Comparison of ENCODE assay signal across 8 cellular contexts in genomic region chr11:12693485-12694181, GRCh38. TPM values are rescaled to one million over a fixed set of nuclear protein-coding genes. Genes with fewer than 3 reads are reported as not detected.
DNase-seq lines count a peak whose midpoint lies in the region; ATAC-seq lines count a peak whose summit lies in the region.

No MANE protein-coding gene starts in this region.

- H3K36me3 ChIP-seq in HUES48 (ENCODE audit: control insufficient read depth, insufficient read depth, low read length) (0 out of 2 replicates have a peak, but pooled peaks cover 2% of the 10 kb centered on the region), SJCRH30 (no peaks in the 10 kb centered on the region), esophagus (ENCODE audit: control insufficient read depth in 2 of 2, insufficient read depth in 2 of 2, low read length in 1 of 2) (no peaks in the 10 kb centered on the region)
- H3K36me3 ChIP-seq in naive thymus-derived CD4-positive, alpha-beta T cell (ENCODE audit: control insufficient read depth in 2 of 3, insufficient read depth in 3 of 3, low read length in 3 of 3): no peaks in the 10 kb centered on the region

- H3K27me3 Mint-ChIP-seq in naive thymus-derived CD4-positive, alpha-beta T cell: peaks cover 70 to 83% (median 78%) of the 10 kb centered on the region in 5 donors
- H3K27me3 Mint-ChIP-seq in activated T-helper 1 cell treated with anti-CD3 and anti-CD28 coated beads, Interleukin-12 subunit alpha, Interleukin-12 subunit beta, Interleukin-2, Interleukin-4 antibody, amounts not matched to agents 30 ng/mL and 10 ng/mL and 1 ng/mL, durations not matched to agents 14 hours and 24 hours and 36 hours (ENCODE audit: insufficient read depth): peaks cover 61% of the 10 kb centered on the region

- ATAC-seq in naive thymus-derived CD4-positive, alpha-beta T cell: peak; percentile 34
- no peak for ATAC-seq in GM18870 (IDR thresholded peaks at IDR 0.05; ENCODE audit: unreplicated experiment)
- ATAC-seq in GM18858 (IDR thresholded peaks at IDR 0.05; ENCODE audit: unreplicated experiment): no peak

- H3K9me3 ChIP-seq in HUES48 (ENCODE audit: control insufficient read depth, insufficient read depth, low read length) (no peaks in the 10 kb centered on the region), SJCRH30 (replicated peaks) (no peaks in the 10 kb centered on the region), esophagus (ENCODE audit: control insufficient read depth in 2 of 2, insufficient read depth in 1 of 2, low read depth in 1 of 2, low read length in 1 of 2) (no peaks in the 10 kb centered on the region)
- no peaks in the 10 kb centered on the region for H3K9me3 ChIP-seq in naive thymus-derived CD4-positive, alpha-beta T cell (ENCODE audit: control insufficient read depth in 2 of 3, low read length in 3 of 3)

- H3K27me3 ChIP-seq in HUES48 (ENCODE audit: control insufficient read depth, insufficient read depth, low read length): peaks cover 5% of the 10 kb centered on the region; the same call in 1 of the 2 replicates
- H3K27me3 ChIP-seq in SJCRH30: no peaks in the 10 kb centered on the region
- no peaks in the 10 kb centered on the region for H3K27me3 ChIP-seq in esophagus (ENCODE audit: control insufficient read depth in 1 of 2, insufficient read depth in 2 of 2, low read length in 2 of 2)
- H3K27me3 ChIP-seq in naive thymus-derived CD4-positive, alpha-beta T cell (ENCODE audit: control insufficient read depth in 2 of 2, insufficient read depth in 2 of 2, low read length in 2 of 2): peaks cover 0 to 6% of the 10 kb centered on the region in 2 donors

- peak overlapping the region; percentile 30; the same call in 1 of the 2 replicates for H3K9ac ChIP-seq in HUES48 (ENCODE audit: low read depth, low read length)

- H3K27ac ChIP-seq in HUES48 (ENCODE audit: low read depth, low read length) (peak overlapping the region; percentile 82), SJCRH30 (peak overlapping the region; percentile 76), esophagus (ENCODE audit: low read depth in 2 of 2, low read length in 1 of 2) (peak overlapping the region; percentile 97)
- H3K27ac ChIP-seq in naive thymus-derived CD4-positive, alpha-beta T cell (ENCODE audit: low read depth, low read length): no peak overlapping the region

- H3K4me3 Mint-ChIP-seq in naive thymus-derived CD4-positive, alpha-beta T cell: peak overlapping the region in 2 of 10 donors; percentile 24 to 33
- H3K4me3 Mint-ChIP-seq in activated T-helper 1 cell treated with anti-CD3 and anti-CD28 coated beads, Interleukin-12 subunit alpha, Interleukin-12 subunit beta, Interleukin-2, Interleukin-4 antibody, amounts not matched to agents 30 ng/mL and 10 ng/mL and 1 ng/mL, durations not matched to agents 14 hours and 24 hours and 36 hours: no peak overlapping the region

- intact Hi-C loops in naive thymus-derived CD4-positive, alpha-beta T cell (cut with micrococcal nuclease): no loop called here
- intact Hi-C loops in activated T-helper 1 cell treated with anti-CD3 and anti-CD28 coated beads, Interleukin-12 subunit alpha, Interleukin-12 subunit beta, Interleukin-2, Interleukin-4 antibody, amounts not matched to agents 30 ng/mL and 10 ng/mL and 1 ng/mL, durations not matched to agents 14 hours and 24 hours and 36 hours (cut with micrococcal nuclease): no loop called here

- H3K36me3 Mint-ChIP-seq in naive thymus-derived CD4-positive, alpha-beta T cell: peaks cover 0 to 5% (median 0%) of the 10 kb centered on the region in 5 donors
- no peaks in the 10 kb centered on the region for H3K36me3 Mint-ChIP-seq in activated T-helper 1 cell treated with anti-CD3 and anti-CD28 coated beads, Interleukin-12 subunit alpha, Interleukin-12 subunit beta, Interleukin-2, Interleukin-4 antibody, amounts not matched to agents 30 ng/mL and 10 ng/mL and 1 ng/mL, durations not matched to agents 14 hours and 24 hours and 36 hours (ENCODE audit: low read depth)

- WGBS in esophagus, 2 donors: 1 to 5% methylated on average over 13 of the region's 13 CpGs

- peaks cover 6 to 21% (median 11%) of the 10 kb centered on the region in 7 donors for H3K4me1 Mint-ChIP-seq in naive thymus-derived CD4-positive, alpha-beta T cell
- H3K4me1 Mint-ChIP-seq in activated T-helper 1 cell treated with anti-CD3 and anti-CD28 coated beads, Interleukin-12 subunit alpha, Interleukin-12 subunit beta, Interleukin-2, Interleukin-4 antibody, amounts not matched to agents 30 ng/mL and 10 ng/mL and 1 ng/mL, durations not matched to agents 14 hours and 24 hours and 36 hours (ENCODE audit: low read depth): no peaks in the 10 kb centered on the region

- peaks cover 0 to 4% (median 0%) of the 10 kb centered on the region in 11 donors for H3K9me3 Mint-ChIP-seq in naive thymus-derived CD4-positive, alpha-beta T cell
- no peaks in the 10 kb centered on the region for H3K9me3 Mint-ChIP-seq in activated T-helper 1 cell treated with anti-CD3 and anti-CD28 coated beads, Interleukin-12 subunit alpha, Interleukin-12 subunit beta, Interleukin-2, Interleukin-4 antibody, amounts not matched to agents 30 ng/mL and 10 ng/mL and 1 ng/mL, durations not matched to agents 14 hours and 24 hours and 36 hours

- CTCF ChIA-PET in naive thymus-derived CD4-positive, alpha-beta T cell (lab: Charles Lee): no interaction called here

- H3K4me3 ChIP-seq in HUES48 (ENCODE audit: low read depth, low read length) (no peak overlapping the region), SJCRH30 (peak overlapping the region; percentile 44), esophagus (ENCODE audit: low read depth in 1 of 2, low read length in 2 of 2) (peak overlapping the region; percentile 20 to 22)
- H3K4me3 ChIP-seq in naive thymus-derived CD4-positive, alpha-beta T cell (ENCODE audit: low read length): no peak overlapping the region

- H3K4me1 ChIP-seq in HUES48 (ENCODE audit: control insufficient read depth, insufficient read depth, low read length): peaks cover 79% of the 10 kb centered on the region
- H3K4me1 ChIP-seq in SJCRH30: peaks cover 40% of the 10 kb centered on the region
- H3K4me1 ChIP-seq in esophagus (ENCODE audit: control insufficient read depth in 2 of 2, insufficient read depth in 2 of 2, low read length in 1 of 2): peaks cover 0 to 9% of the 10 kb centered on the region in 2 donors
- peaks cover 0 to 5% of the 10 kb centered on the region in 2 donors for H3K4me1 ChIP-seq in naive thymus-derived CD4-positive, alpha-beta T cell (ENCODE audit: control insufficient read depth in 2 of 2, insufficient read depth in 2 of 2, low read length in 2 of 2)

- peak; percentile 86 for DNase-seq in AG20443 (ENCODE audit: low spot score)
- peak; percentile 76 to 88 for DNase-seq in SJCRH30
- no peak for DNase-seq in naive thymus-derived CD4-positive, alpha-beta T cell
- no peak for DNase-seq in activated T-helper 1 cell treated with anti-CD3 and anti-CD28 coated beads, Interleukin-12 subunit alpha, Interleukin-12 subunit beta, Interleukin-2, Interleukin-4 antibody, amounts not matched to agents 30 ng/mL and 10 ng/mL and 1 ng/mL, durations not matched to agents 14 hours and 24 hours and 36 hours (ENCODE audit: low spot score)

- H3K27ac Mint-ChIP-seq in naive thymus-derived CD4-positive, alpha-beta T cell: no peak overlapping the region
- H3K27ac Mint-ChIP-seq in activated T-helper 1 cell treated with anti-CD3 and anti-CD28 coated beads, Interleukin-12 subunit alpha, Interleukin-12 subunit beta, Interleukin-2, Interleukin-4 antibody, amounts not matched to agents 30 ng/mL and 10 ng/mL and 1 ng/mL, durations not matched to agents 14 hours and 24 hours and 36 hours: no peak overlapping the region

- POLR2A ChIA-PET in naive thymus-derived CD4-positive, alpha-beta T cell (lab: Charles Lee): no interaction called here

RNA-seq across cellular contexts. Expression of gene TEAD1, which starts 19.4 kb away (rescaled TPM):
- 80.2 and 84.4 TPM in 2 replicates for total RNA-seq in SJCRH30 (2014; rRNA removed; shearing (Covaris generic))
- 10 to 100 TPM; 10.4 to 11.2 TPM for polyA plus RNA-seq in esophagus
- total RNA-seq in naive thymus-derived CD4-positive, alpha-beta T cell: under 1 TPM in 2 of 5 experiments, not detected in 3; 0.07 to 0.22 TPM
- polyA plus RNA-seq in naive thymus-derived CD4-positive, alpha-beta T cell: under 1 TPM in 1 of 2 donors, not detected in 1; 0.02 TPM
- total RNA-seq in activated T-helper 1 cell treated with anti-CD3 and anti-CD28 coated beads, Interleukin-12 subunit alpha, Interleukin-12 subunit beta, Interleukin-2, Interleukin-4 antibody, amounts not matched to agents 30 ng/mL and 10 ng/mL and 1 ng/mL, durations not matched to agents 14 hours and 24 hours and 36 hours: 0.41 and 1.2 TPM in 2 replicates

Comparison
In these comparisons a context has a peak if more than half of its experiments do, and no peak if none do; other contexts are left out.
1. DNase-seq: peak in AG20443 (single experiment) and SJCRH30 (2 of 2); none in naive thymus-derived CD4-positive, alpha-beta T cell (0 of 9) and activated T-helper 1 cell treated with anti-CD3 and anti-CD28 coated beads, Interleukin-12 subunit alpha, Interleukin-12 subunit beta, Interleukin-2, Interleukin-4 antibody, amounts not matched to agents 30 ng/mL and 10 ng/mL and 1 ng/mL, durations not matched to agents 14 hours and 24 hours and 36 hours (single experiment).
2. H3K4me3 ChIP-seq: peak in SJCRH30 (single experiment) and esophagus (2 of 2); none in HUES48 (single experiment) and naive thymus-derived CD4-positive, alpha-beta T cell (single experiment).
3. RNA of gene TEAD1, which starts 19.4 kb away (total RNA-seq): 80.2 to 84.4 TPM in SJCRH30; 0.41 to 1.2 TPM in activated T-helper 1 cell treated with anti-CD3 and anti-CD28 coated beads, Interleukin-12 subunit alpha, Interleukin-12 subunit beta, Interleukin-2, Interleukin-4 antibody, amounts not matched to agents 30 ng/mL and 10 ng/mL and 1 ng/mL, durations not matched to agents 14 hours and 24 hours and 36 hours and 0.07 to 0.22 TPM in naive thymus-derived CD4-positive, alpha-beta T cell; every median in the first group is over 10 times any median in the second.